8 cellular contexts compared by ENCODE assay signal in the genomic region with DNA sequence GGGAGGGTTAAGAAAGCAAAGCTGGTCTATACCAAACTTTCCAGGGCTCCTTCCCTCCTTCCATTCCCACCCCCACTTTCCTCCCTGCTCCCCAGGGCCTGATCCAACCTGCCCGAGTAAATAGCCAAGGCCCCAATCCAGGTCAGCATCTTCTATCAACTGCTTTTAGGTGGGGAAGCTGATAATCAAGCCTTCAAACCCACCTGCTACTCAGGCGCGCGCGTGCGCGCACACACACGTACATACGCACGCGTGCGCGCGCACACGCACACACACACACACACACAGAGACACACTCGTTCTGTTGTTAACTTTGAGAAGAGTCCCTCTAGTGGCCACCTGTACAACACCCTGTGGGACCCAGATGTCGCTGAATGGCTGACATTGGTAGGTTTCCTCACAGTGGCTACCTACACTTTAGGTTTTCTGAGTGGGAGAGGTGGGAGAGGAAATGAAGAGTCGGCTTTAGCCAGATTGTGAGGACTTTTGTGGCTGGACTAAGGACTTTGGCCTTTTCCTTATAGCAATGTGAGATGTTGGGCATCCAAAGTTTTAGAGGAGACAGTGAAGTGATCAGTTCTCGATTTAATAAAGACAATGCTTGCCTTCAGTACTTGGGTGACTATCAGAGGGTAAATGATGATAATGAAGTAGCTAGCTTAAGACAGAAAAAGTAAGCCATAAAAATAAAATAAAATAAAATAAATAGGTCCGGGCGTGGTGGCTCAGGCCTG. TPM values are rescaled to one million over a fixed set of nuclear protein-coding genes. Genes with fewer than 3 reads are reported as not detected.
A peak's percentile ranks its signal among the peaks of the same experiment; 100 is the strongest.
DNase-seq lines count a peak whose midpoint lies in the region; ATAC-seq, FAIRE-seq and TF ChIP-seq lines count a peak whose summit lies in the region.

No MANE protein-coding gene starts in this region.

- POLR2A ChIA-PET in GM12878 (lab: Charles Lee), result no interaction called here

- no peaks in the 10 kb centered on the region for H3K79me2 ChIP-seq in GM12878 (ENCODE audit: control insufficient read depth, insufficient read depth, low read length)

- peak overlapping the region; percentile 1; the same call in 1 of the 2 replicates for H3K4me3 ChIP-seq in Jurkat, Clone E6-1 (ENCODE audit: low read length)
- H3K4me3 ChIP-seq in GM12878, result no peak overlapping the region

- TF ChIP-seq CTCF in GM12878 (IDR thresholded peaks at IDR 0.05 in 2 of 3, conservative IDR thresholded peaks at IDR 0.05 in 1 of 3; ENCODE audit: control insufficient read depth in 2 of 3, extremely low read depth in 1 of 3, insufficient read depth in 1 of 3, low read depth in 3 of 3, low read length in 3 of 3), result peak; percentile 67 to 88 (median 87)

- SMC1A ChIA-PET in GM12878 (lab: Charles Lee; ENCODE audit: uncharacterized antibody, unreplicated experiment), result interaction anchor here (1.2 kb wide), 1 partner anchor 157 kb away, joined by 3 read pairs; no protein-coding TSS in a partner anchor

- TF ChIP-seq RAD21 in GM12878 (IDR thresholded peaks at IDR 0.05; ENCODE audit: insufficient read depth, low read depth, low read length), result no peak

- CTCF ChIA-PET in GM12878 (lab: Yijun Ruan, JAX), result interaction anchor here (0.5 to 1.2 kb wide), 6 partner anchors 8 to 358 kb away, joined by 3 to 6 read pairs (median 3); no protein-coding TSS in a partner anchor

- no peak for TF ChIP-seq EP300 in GM12878 (IDR thresholded peaks at IDR 0.05; ENCODE audit: borderline replicate concordance in 1 of 2, control insufficient read depth in 1 of 2, low read depth in 2 of 2, low read length in 2 of 2)

- in situ Hi-C loops in GM12878 (cut with MboI), result no loop called here

- no peaks in the 10 kb centered on the region for H3K4me1 ChIP-seq in GM12878 (ENCODE audit: control insufficient read depth, insufficient read depth, low read length)

- no peaks in the 10 kb centered on the region for H3K27me3 ChIP-seq in GM12878 (replicated peaks in 1 of 2; ENCODE audit: control insufficient read depth in 2 of 2, insufficient read depth in 2 of 2, low read length in 1 of 2)

- peak overlapping the region; percentile 84 for H2AFZ ChIP-seq in GM12878 (ENCODE audit: control insufficient read depth, low read depth, low read length)

- RAD21 ChIA-PET in GM12878 (lab: Charles Lee; ENCODE audit: unreplicated experiment), result no interaction called here

- intact Hi-C loops in GM12878 (cut with micrococcal nuclease; ENCODE audit: unreplicated experiment), result no loop called here

- 47% methylated on average over 21 of the region's 21 CpGs for WGBS in GM12878 (ENCODE audit: insufficient coverage, insufficient replicate concordance, low lambda C conversion rate, missing lambda C conversion rate)

- H3K9ac ChIP-seq in GM12878 (ENCODE audit: control insufficient read depth, insufficient read depth, low read length), result no peak overlapping the region

- BruUV-seq in GM12878 (replicated peaks; lab: Mats Ljungman, UMichigan), result no TSS peak

- DNase-seq in activated gamma-delta T cell treated with Interleukin-2 at 50 U/mL for 16 hours (peak; percentile 26), activated gamma-delta T cell (lab: John Stamatoyannopoulos, UW) (no peak), T-helper 22 cell (ENCODE audit: low read depth) (peak; percentile 13), GM12878 (ENCODE audit: low read depth, low spot score) (peak; percentile 56), islet precursor cell (peak; percentile 84), SKM-1 (lab: John Stamatoyannopoulos, UW; ENCODE audit: unreplicated experiment) (no peak)
- DNase-seq in Jurkat, Clone E6-1 (ENCODE audit: low read depth, low spot score), result peak; percentile 96
- DNase-seq in stimulated activated CD4-positive, alpha-beta T cell treated with anti-CD3 and anti-CD28 coated beads, Interleukin-4, amount 100 ng/mL, for 1 hour, result peak; percentile 50

- peak; percentile 59 for FAIRE-seq in GM12878 (lab: Jason Lieb, UNC)

- H3K27ac ChIP-seq in GM12878 (ENCODE audit: control insufficient read depth, insufficient read depth), result no peak overlapping the region

- no peaks in the 10 kb centered on the region for H4K20me1 ChIP-seq in GM12878 (ENCODE audit: control insufficient read depth, insufficient read depth)

- H3K4me2 ChIP-seq in GM12878 (ENCODE audit: control insufficient read depth, insufficient read depth), result no peak overlapping the region

- ATAC-seq in GM12878, result peak; percentile 100

- TF ChIP-seq POLR2A in GM12878 (IDR thresholded peaks at IDR 0.05; ENCODE audit: low read depth, low read length), result no peak

- H3K9me3 ChIP-seq in GM12878 (replicated peaks; ENCODE audit: control insufficient read depth, insufficient read depth, low read length), result no peaks in the 10 kb centered on the region

- no peaks in the 10 kb centered on the region for H3K36me3 ChIP-seq in GM12878 (ENCODE audit: control insufficient read depth in 2 of 2, insufficient read depth in 2 of 2, low read length in 1 of 2)

TF ChIP-seq in GM12878, 131 proteins besides CTCF, POLR2A, EP300 and RAD21 (continues in another document):
- TF ChIP-seq CREB1 (IDR thresholded peaks at IDR 0.05; ENCODE audit: low read depth) (0 out of 2 replicates have a peak, but pooled peaks have one; percentile 31), YY1 (IDR thresholded peaks at IDR 0.05; ENCODE audit: low read depth, low read length) (peak; percentile 78), EGR1 (IDR thresholded peaks at IDR 0.05; ENCODE audit: borderline replicate concordance in 1 of 2, low read depth in 2 of 2, low read length in 2 of 2) (peak in 1 of 2 experiments; percentile 70; a peak in 1 of 3 replicates), LARP7 (IDR thresholded peaks at IDR 0.05) (0 out of 2 replicates have a peak, but pooled peaks have one; percentile 22), JUND (IDR thresholded peaks at IDR 0.05; ENCODE audit: low read depth, low read length) (no peak), NBN (IDR thresholded peaks at IDR 0.05) (0 out of 2 replicates have a peak, but pooled peaks have one; percentile 19), E2F8 (IDR thresholded peaks at IDR 0.05; ENCODE audit: low read depth, partially characterized antibody) (no peak), BHLHE40 (IDR thresholded peaks at IDR 0.05; ENCODE audit: borderline replicate concordance in 1 of 2, low read depth in 2 of 2, low read length in 1 of 2) (peak; percentile 59 to 82; a peak in 3 of 4 replicates), SMC3 (IDR thresholded peaks at IDR 0.05; ENCODE audit: borderline replicate concordance, low read length) (peak; percentile 32; the same call in 1 of the 2 replicates), ELK1 (IDR thresholded peaks at IDR 0.05; ENCODE audit: low read depth, low read length) (no peak), IKZF1 (conservative IDR thresholded peaks at IDR 0.05) (0 out of 2 replicates have a peak, but pooled peaks have one; percentile 18), ZNF24 (IDR thresholded peaks at IDR 0.05) (0 out of 2 replicates have a peak, but pooled peaks have one; percentile 6), MEF2A (IDR thresholded peaks at IDR 0.05; ENCODE audit: insufficient read depth, low read depth, low read length) (peak; percentile 22; the same call in 1 of the 2 replicates), SUPT20H (IDR thresholded peaks at IDR 0.05; ENCODE audit: borderline replicate concordance, control insufficient read depth, low read depth, low read length) (no peak)

RNA-seq across cellular contexts. Expression of gene TLN2, which starts 45.4 kb away (rescaled TPM):
- polyA plus RNA-seq in Jurkat, Clone E6-1 (2012; ENCODE audit: insufficient read depth, insufficient read length), result 7.3 TPM
- 1.5 and 2.4 TPM in 2 replicates for total RNA-seq in GM12878 (2013; cell fraction: nucleolus; rRNA removed)
- total RNA-seq in GM12878 (2014; rRNA removed) (1.0 and 1.4 TPM in 2 replicates), GM12878 (2014; rRNA removed; fragmentation: Illumina TruSeq; extraction: Trizol) (0.37 and 1.0 TPM in 2 replicates), GM12878 (2021) (0.80 and 1.0 TPM in 2 replicates)
- 0.39 TPM for polyA plus RNA-seq in GM12878 (2011; ENCODE audit: low read depth)
- polyA plus RNA-seq in GM12878 (2011; rRNA removed) (0.49 and 0.76 TPM in 2 replicates), GM12878 (2014; fragmentation: Illumina TruSeq; extraction: Trizol) (0.38 TPM in 2 replicates), GM12878 (2014; fragmentation: Nextera tagmentation; extraction: Ambion mirVana) (under 1 TPM; 0.31 to 0.56 TPM), GM12878 (2014; rRNA removed) (0.24 and 0.44 TPM in 2 replicates), GM12878 (2016; fragmentation: Nextera tagmentation; extraction: Ambion mirVana) (1 to 10 TPM in 1 of 2 experiments, under 1 TPM in 1; 0.56 to 1.6 TPM)
- polyA plus RNA-seq in GM12878 (2011; cell fraction: cytosol; rRNA removed), result 0.57 and 0.64 TPM in 2 replicates
- polyA plus RNA-seq in GM12878 (2011; cell fraction: nucleus; rRNA removed), result 1.4 and 1.6 TPM in 2 replicates
- 0.31 and 0.38 TPM in 2 replicates for polyA plus RNA-seq in GM12878 (2012)
- 2.6 and 2.9 TPM in 2 replicates for polyA minus RNA-seq in GM12878 (2011; rRNA and poly(A)+ RNA removed)
- polyA minus RNA-seq in GM12878 (2011; cell fraction: cytosol; rRNA and poly(A)+ RNA removed), result 0.80 and 0.94 TPM in 2 replicates
- 3.9 and 4.6 TPM in 2 replicates for polyA minus RNA-seq in GM12878 (2011; cell fraction: nucleus; rRNA and poly(A)+ RNA removed)

Comparison
In these comparisons a context has a peak if more than half of its experiments do, and no peak if none do; other contexts are left out.
1. DNase-seq: peak in activated gamma-delta T cell treated with Interleukin-2 at 50 U/mL for 16 hours (single experiment), Jurkat, Clone E6-1 (single experiment), T-helper 22 cell (single experiment), GM12878 (single experiment), islet precursor cell (single experiment) and stimulated activated CD4-positive, alpha-beta T cell treated with anti-CD3 and anti-CD28 coated beads, Interleukin-4, amount 100 ng/mL, for 1 hour (single experiment); none in activated gamma-delta T cell (single experiment) and SKM-1 (single experiment).